8 cellular contexts compared by ENCODE assay signal in the genomic region with DNA sequence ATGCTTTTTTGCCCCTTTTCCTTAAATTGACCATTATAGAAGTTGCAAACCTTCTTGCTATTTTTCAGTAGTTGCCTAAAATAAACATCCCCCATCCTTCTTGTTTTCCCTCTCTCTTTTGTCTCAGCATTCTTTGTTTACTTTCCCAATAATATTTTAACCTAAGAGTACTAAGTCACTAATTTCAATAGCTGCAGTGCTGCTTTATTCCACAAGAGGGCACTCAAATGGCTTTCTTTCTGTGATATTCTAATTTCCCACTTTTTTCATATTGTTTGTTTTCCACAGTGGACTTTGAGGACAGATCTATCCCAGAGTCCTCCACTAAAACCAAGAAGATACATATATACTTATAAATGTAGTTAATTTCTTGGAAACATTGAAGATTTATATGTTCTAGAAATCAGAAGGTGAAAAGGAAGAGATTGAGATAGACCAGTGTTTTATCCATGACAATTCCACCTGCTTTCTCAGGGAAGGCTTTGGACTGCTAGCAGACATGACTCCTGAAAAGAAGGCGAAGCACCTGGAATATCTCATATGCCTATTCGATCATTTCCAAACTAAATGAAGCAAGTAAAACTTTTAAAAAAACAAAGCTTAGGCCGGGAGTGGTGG.
DNase-seq lines count a peak whose midpoint lies in the region; ATAC-seq, FAIRE-seq and TF ChIP-seq lines count a peak whose summit lies in the region.

No MANE protein-coding gene starts in this region.

- no peaks in the 10 kb centered on the region for H3K79me2 ChIP-seq in SU-DHL-6 (ENCODE audit: insufficient read depth, low read length)

- FAIRE-seq in GM12892 (lab: Jason Lieb, UNC): peak; percentile 44

- TF ChIP-seq POLR2A in GM12892 (IDR thresholded peaks at IDR 0.05; ENCODE audit: low read depth, low read length) (no peak), thyroid gland (IDR thresholded peaks at IDR 0.05) (no peak)

- H3K4me2 ChIP-seq in SU-DHL-6 (ENCODE audit: low read depth, low read length, poor library complexity, severe bottlenecking): no peak overlapping the region

- WGBS in thyroid gland, 2 donors: 81 to 85% methylated on average over 3 of the region's 3 CpGs

- H3K4me3 ChIP-seq in AG10803 (ENCODE audit: low read length) (no peak overlapping the region), SU-DHL-6 (ENCODE audit: insufficient read depth, low read length, poor library complexity, severe bottlenecking) (no peak overlapping the region), thyroid gland (replicated peaks in 1 of 3) (no peak overlapping the region)

- ATAC-seq in GM19328 (IDR thresholded peaks at IDR 0.05; ENCODE audit: unreplicated experiment): no peak

- no peak overlapping the region for H3K27ac ChIP-seq in SU-DHL-6 (ENCODE audit: low read depth, low read length)
- no peak overlapping the region for H3K27ac ChIP-seq in thyroid gland

- H3K4me1 ChIP-seq in thyroid gland: no peaks in the 10 kb centered on the region

- no peaks in the 10 kb centered on the region for H3K9me2 ChIP-seq in SU-DHL-6 (replicated peaks; ENCODE audit: insufficient read depth, low read length)

- H3K27me3 ChIP-seq in SU-DHL-6 (ENCODE audit: low read length) (no peaks in the 10 kb centered on the region), thyroid gland (no peaks in the 10 kb centered on the region)

- H3K9ac ChIP-seq in SU-DHL-6 (ENCODE audit: low read length): no peak overlapping the region

- intact Hi-C loops in thyroid gland (cut with DNase I): loop anchor here (10.0 kb wide), 1 partner anchor 150 kb away; no protein-coding TSS in a partner anchor

- H3K9me3 ChIP-seq in SU-DHL-6 (ENCODE audit: insufficient read depth, low read length): no peaks in the 10 kb centered on the region
- no peaks in the 10 kb centered on the region for H3K9me3 ChIP-seq in thyroid gland

- DNase-seq in AG10803 (ENCODE audit: low read depth) (peak; percentile 16), GM12892 (ENCODE audit: insufficient read length) (no peak), glomerular endothelial cell (ENCODE audit: extremely low read depth, low read depth, low spot score) (peak; percentile 2), thyroid gland (no peak), GM19240 (ENCODE audit: insufficient read length, low spot score) (no peak), NCI-H1436 treated with DMSO at 0.1 percent for 48 hours (lab: John Stamatoyannopoulos, UW) (no peak)

- no peaks in the 10 kb centered on the region for H4K20me1 ChIP-seq in SU-DHL-6 (ENCODE audit: low read depth, low read length)

- TF ChIP-seq CTCF in AG10803 (conservative IDR thresholded peaks at IDR 0.05; ENCODE audit: low read length): peak; percentile 88
- TF ChIP-seq CTCF in SU-DHL-6 (IDR thresholded peaks at IDR 0.05; ENCODE audit: insufficient read depth, low read length, poor library complexity, severe bottlenecking): peak; percentile 92
- TF ChIP-seq CTCF in thyroid gland (IDR thresholded peaks at IDR 0.05): peak in 5 of 6 experiments; percentile 74 to 86 (median 84)

- no peak overlapping the region for H2AFZ ChIP-seq in SU-DHL-6 (ENCODE audit: low read depth, low read length, severe bottlenecking)

- H3K36me3 ChIP-seq in SU-DHL-6 (ENCODE audit: low read length) (no peaks in the 10 kb centered on the region), thyroid gland (no peaks in the 10 kb centered on the region)

- no peaks in the 10 kb centered on the region for H3F3A ChIP-seq in SU-DHL-6 (ENCODE audit: insufficient read depth)

Comparison
In these comparisons a context has a peak if more than half of its experiments do, and no peak if none do; other contexts are left out.
1. DNase-seq: peak in AG10803 (single experiment) and glomerular endothelial cell (single experiment); none in GM12892 (single experiment), thyroid gland (0 of 2), GM19240 (single experiment) and NCI-H1436 treated with DMSO at 0.1 percent for 48 hours (single experiment).
2. Peak in every context shown above with its lines, with median percentiles within 50 percentile points of each other: CTCF ChIP-seq.